Comparison of ENCODE assay signal across 17 cellular contexts in the genomic region with DNA sequence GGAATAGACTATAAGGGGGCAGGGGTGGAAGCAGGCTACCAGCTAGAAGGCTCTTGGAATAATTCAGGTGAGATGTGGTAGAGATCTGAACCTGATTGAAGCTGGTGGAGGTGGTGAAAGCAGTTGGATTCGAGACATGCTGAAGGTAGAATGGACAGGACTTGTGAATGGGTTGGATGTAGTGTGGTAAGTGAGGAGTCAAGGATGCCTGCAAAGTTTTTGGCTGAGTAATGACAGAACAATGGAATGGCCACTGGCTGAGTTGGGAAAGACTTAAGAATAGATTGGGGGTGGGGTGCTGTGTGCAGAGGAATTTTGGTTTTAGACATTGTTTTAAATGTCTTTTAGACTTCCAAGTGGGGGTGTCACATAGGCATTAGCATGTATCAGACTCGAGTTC. TPM values are rescaled to one million over a fixed set of nuclear protein-coding genes. Genes with fewer than 3 reads are reported as not detected.
DNase-seq lines count a peak whose midpoint lies in the region; ATAC-seq, FAIRE-seq and TF ChIP-seq lines count a peak whose summit lies in the region.
"Had no signal": no experiment of that assay in that cellular context is flagged by ENCODE, and none has a peak within 500 bp of the region (broad histone marks: within the 10 kb centered on the region; RNA-seq: fewer than 3 reads in every experiment).

No MANE protein-coding gene starts in this region.

- no peak for TF ChIP-seq CTCF in H1 (IDR thresholded peaks at IDR 0.05; ENCODE audit: control extremely low read depth in 1 of 3, insufficient read depth in 1 of 3, low read depth in 1 of 3, low read length in 3 of 3)

- H3K36me3 ChIP-seq in H1 (ENCODE audit: control insufficient read depth in 2 of 4, insufficient read depth in 4 of 4, low read length in 3 of 4) (peaks cover 0 to 6% (median 0%) of the 10 kb centered on the region in 4 experiments; a peak in 2 of 8 replicates), mesendoderm (ENCODE audit: control insufficient read depth, insufficient read depth, low read length) (no peaks in the 10 kb centered on the region)
- H3K36me3 ChIP-seq: prostate gland had no signal

- H3K4me3 ChIP-seq in H1 (ENCODE audit: extremely low read depth in 1 of 4, insufficient read depth in 2 of 4, low read depth in 3 of 4, low read length in 4 of 4) (no peak overlapping the region), mesendoderm (ENCODE audit: low read length) (no peak overlapping the region)
- H3K4me3 ChIP-seq: left lung, prostate gland had no signal

- H4K20me1 ChIP-seq in H1 (replicated peaks in 1 of 2; ENCODE audit: control insufficient read depth in 1 of 2, insufficient read depth in 2 of 2, low read length in 2 of 2), result no peaks in the 10 kb centered on the region

- no peak overlapping the region for H2BK12ac ChIP-seq in H1 (ENCODE audit: low read depth, low read length)

- no peak for ATAC-seq in GM18870 (IDR thresholded peaks at IDR 0.05; ENCODE audit: unreplicated experiment)
- ATAC-seq: left lung; naive thymus-derived CD8-positive, alpha-beta T cell; stimulated activated naive CD8-positive, alpha-beta T cell treated with anti-CD3 and anti-CD28 coated beads, Interleukin-15, amount 100 ng/mL, for 72 hours had no signal

- H3K4me2 ChIP-seq in H1 (ENCODE audit: insufficient read depth in 1 of 2, low read depth in 2 of 2, low read length in 2 of 2) (no peak overlapping the region), mesendoderm (ENCODE audit: low read length) (no peak overlapping the region)

- no peak for FAIRE-seq in H1 (lab: Jason Lieb, UNC)
- FAIRE-seq: urothelium cell line had no signal

- no peak for TF ChIP-seq EP300 in H1 (IDR thresholded peaks at IDR 0.05; ENCODE audit: borderline replicate concordance in 1 of 2, low read depth in 2 of 2, low read length in 2 of 2)

- 98% methylated on average over 2 of the region's 2 CpGs; no CpG with 5 or more reads in 1 of the 2 experiments for WGBS in H1 (ENCODE audit: extremely low coverage in 1 of 2, insufficient coverage in 1 of 2, insufficient read length in 1 of 2, insufficient replicate concordance in 2 of 2, low coverage in 1 of 2, low lambda C conversion rate in 2 of 2, missing lambda C conversion rate in 1 of 2), 2 experiments
- WGBS in mesendoderm (ENCODE audit: extremely low coverage, insufficient coverage, low lambda C conversion rate), result no CpG with 5 or more reads among the region's 2 CpGs

- no peak overlapping the region for H4K5ac ChIP-seq in H1 (ENCODE audit: insufficient read length, low read depth, low read length)
- H4K5ac ChIP-seq in mesendoderm (ENCODE audit: low read length), result no peak overlapping the region

- H2BK15ac ChIP-seq in H1 (ENCODE audit: low read length) (no peak overlapping the region), mesendoderm (replicated peaks; ENCODE audit: low read depth) (no peak overlapping the region)

- H3K56ac ChIP-seq in H1 (replicated peaks; ENCODE audit: insufficient read length, low read depth, low read length) (no peak overlapping the region), mesendoderm (ENCODE audit: low read length) (no peak overlapping the region)

- H3K23me2 ChIP-seq in H1 (ENCODE audit: low read depth, low read length), result no peaks in the 10 kb centered on the region

- H4K91ac ChIP-seq in H1 (replicated peaks; ENCODE audit: insufficient read length, low read length), result no peak overlapping the region

- no peak overlapping the region for H3K14ac ChIP-seq in H1 (ENCODE audit: insufficient read length)

- no peak overlapping the region for H2BK120ac ChIP-seq in H1 (replicated peaks; ENCODE audit: low read depth, low read length)
- no peak overlapping the region for H2BK120ac ChIP-seq in mesendoderm (ENCODE audit: low read depth, low read length)

- no peak overlapping the region for H2AFZ ChIP-seq in H1 (ENCODE audit: low read length)

- DNase-seq in EL, result peak; percentile 59
- DNase-seq in LHCN-M2 (ENCODE audit: low read depth), result peak; percentile 19
- no peak for DNase-seq in H1 (ENCODE audit: low read depth in 1 of 2, low spot score in 2 of 2)
- DNase-seq in mesendoderm, result peak; percentile 61
- no peak for DNase-seq in SIG-M5 treated with dmso at 0.1 percent for 504 hours (lab: John Stamatoyannopoulos, UW; ENCODE audit: unreplicated experiment)
- no peak for DNase-seq in NCI-H146 (lab: John Stamatoyannopoulos, UW)
- no peak for DNase-seq in GDM1 (lab: John Stamatoyannopoulos, UW)
- DNase-seq: cortex of kidney; left lung; naive thymus-derived CD8-positive, alpha-beta T cell; NCI-H69; stimulated activated CD4-positive, alpha-beta T cell treated with anti-CD3 and anti-CD28 coated beads, Interleukin-15, amount 100 ng/mL, for 24 hours; stimulated activated naive CD8-positive, alpha-beta T cell treated with anti-CD3 and anti-CD28 coated beads, Interleukin-15, amount 100 ng/mL, for 72 hours had no signal

- no peak overlapping the region for H3K18ac ChIP-seq in H1 (ENCODE audit: extremely low read depth, low read length)
- H3K18ac ChIP-seq in mesendoderm (ENCODE audit: low read length), result no peak overlapping the region

- POLR2A ChIA-PET in H1 (lab: Charles Lee; ENCODE audit: partially characterized antibody), result interaction anchor here (1.6 kb wide), 1 partner anchor 10 kb away, joined by 3 read pairs; no protein-coding TSS in a partner anchor

- no peaks in the 10 kb centered on the region for H3K9me3 ChIP-seq in H1 (ENCODE audit: insufficient read depth in 2 of 2, low read depth in 1 of 2, low read length in 1 of 2)
- H3K9me3 ChIP-seq: left lung, prostate gland had no signal

- no peak overlapping the region for H3K27ac ChIP-seq in H1 (ENCODE audit: low read depth, low read length)
- no peak overlapping the region for H3K27ac ChIP-seq in mesendoderm (ENCODE audit: low read depth, low read length)
- H3K27ac ChIP-seq: epithelial cell of prostate, left lung, prostate gland had no signal

- H3K79me2 ChIP-seq in H1 (ENCODE audit: control insufficient read depth in 1 of 2, insufficient read depth in 2 of 2, low read length in 2 of 2) (no peaks in the 10 kb centered on the region), mesendoderm (ENCODE audit: control insufficient read depth, insufficient read depth, low read length) (no peaks in the 10 kb centered on the region)

- H3K9ac ChIP-seq in H1 (replicated peaks in 1 of 4; ENCODE audit: extremely low read depth in 1 of 4, low read depth in 3 of 4, low read length in 3 of 4) (no peak overlapping the region), mesendoderm (ENCODE audit: low read length) (no peak overlapping the region)

- no peak for TF ChIP-seq RAD21 in H1 (IDR thresholded peaks at IDR 0.05 in 1 of 2, conservative IDR thresholded peaks at IDR 0.05 in 1 of 2; ENCODE audit: low read depth in 2 of 2, low read length in 2 of 2)

- H3K4me1 ChIP-seq in H1 (replicated peaks in 1 of 4; ENCODE audit: control insufficient read depth in 3 of 4, insufficient read depth in 4 of 4, low read length in 3 of 4) (no peaks in the 10 kb centered on the region), mesendoderm (ENCODE audit: control insufficient read depth, low read depth, low read length) (no peaks in the 10 kb centered on the region)
- H3K4me1 ChIP-seq: left lung, prostate gland had no signal

- no peaks in the 10 kb centered on the region for H3K79me1 ChIP-seq in H1 (ENCODE audit: low read depth, low read length)
- no peaks in the 10 kb centered on the region for H3K79me1 ChIP-seq in mesendoderm (ENCODE audit: low read length)

- no peak overlapping the region for H2AK5ac ChIP-seq in H1 (ENCODE audit: low read depth, low read length)
- H2AK5ac ChIP-seq in mesendoderm (ENCODE audit: low read length), result no peak overlapping the region

- no peak overlapping the region for H3K4ac ChIP-seq in H1 (replicated peaks; ENCODE audit: insufficient read length, low read depth, low read length)
- H3K4ac ChIP-seq in mesendoderm (ENCODE audit: low read depth, low read length), result no peak overlapping the region

- H2BK20ac ChIP-seq in H1 (ENCODE audit: low read length), result no peak overlapping the region

- H3K23ac ChIP-seq in H1 (ENCODE audit: insufficient read length) (no peak overlapping the region), mesendoderm (ENCODE audit: low read length) (no peak overlapping the region)

- CTCF ChIA-PET in H1 (lab: Charles Lee; ENCODE audit: partially characterized antibody), result interaction anchor here (0.9 to 2.6 kb wide), 6 partner anchors 10 to 111 kb away, joined by 3 to 19 read pairs (median 3); partner anchors contain the start of gene NEK1

- H4K8ac ChIP-seq in H1 (ENCODE audit: extremely low read depth, insufficient read depth, low read length) (no peak overlapping the region), mesendoderm (ENCODE audit: low read depth, low read length) (no peak overlapping the region)

- H3K27me3 ChIP-seq in H1 (replicated peaks in 1 of 4; ENCODE audit: control insufficient read depth in 3 of 4, extremely low read depth in 1 of 4, insufficient read depth in 3 of 4, low read length in 3 of 4) (no peaks in the 10 kb centered on the region), mesendoderm (ENCODE audit: insufficient read depth, low read length, poor library complexity) (no peaks in the 10 kb centered on the region)
- H3K27me3 ChIP-seq: left lung had no signal

- H2BK5ac ChIP-seq in H1 (ENCODE audit: low read depth, low read length) (no peak overlapping the region), mesendoderm (ENCODE audit: low read length) (no peak overlapping the region)

- peak in 1 of 2 experiments; percentile 1; a peak in 1 of 3 replicates for TF ChIP-seq POLR2A in H1 (IDR thresholded peaks at IDR 0.05; ENCODE audit: control extremely low read depth in 1 of 2, low read depth in 2 of 2, low read length in 2 of 2)

TF ChIP-seq in H1, 55 proteins besides CTCF, POLR2A, EP300 and RAD21 (continues in another document):
- TF ChIP-seq ASH2L (IDR thresholded peaks at IDR 0.05; ENCODE audit: low read length) (no peak), POLR2AphosphoS5 (IDR thresholded peaks at IDR 0.05; ENCODE audit: low read depth, low read length) (0 out of 2 replicates have a peak, but pooled peaks have one; percentile 18), GABPA (IDR thresholded peaks at IDR 0.05; ENCODE audit: borderline replicate concordance, insufficient read depth, low read length) (no peak)
- TF ChIP-seq, protein P1, sequence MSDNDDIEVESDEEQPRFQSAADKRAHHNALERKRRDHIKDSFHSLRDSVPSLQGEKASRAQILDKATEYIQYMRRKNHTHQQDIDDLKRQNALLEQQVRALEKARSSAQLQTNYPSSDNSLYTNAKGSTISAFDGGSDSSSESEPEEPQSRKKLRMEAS (IDR thresholded peaks at IDR 0.05), result no peak

RNA-seq across cellular contexts. Expression of gene HPF1, which starts 33.5 kb away (rescaled TPM):
- total RNA-seq in LHCN-M2 (2014; rRNA removed), result 55.7 and 58.7 TPM in 2 replicates
- 18.1 TPM for polyA plus RNA-seq in LHCN-M2 (2012)
- total RNA-seq in H1 (2021; fragmentation: NEBNext Ultra II Directional; extraction: Animal tissue kit (Norgen Biotek cat#: 25700)), result 29.9 and 32.5 TPM in 2 replicates
- 9.3 and 14.1 TPM in 2 replicates for polyA plus RNA-seq in H1 (2011; rRNA removed)
- 20.4 TPM for polyA plus RNA-seq in H1 (2011; cell fraction: cytosol; rRNA removed)
- 1.2 TPM for polyA plus RNA-seq in H1 (2011; cell fraction: nucleus; rRNA removed)
- polyA plus RNA-seq in H1 (2012, experiment 1 of 2), result 22.8 to 51.2 TPM (median 30.3 TPM) in 4 replicates
- polyA plus RNA-seq in H1 (2012, experiment 2 of 2), result 4.7 TPM
- polyA plus RNA-seq in H1 (2013, experiment 1 of 2), result 51.2 TPM
- polyA plus RNA-seq in H1 (2013, experiment 2 of 2), result 50.8 TPM
- polyA minus RNA-seq in H1 (2011; rRNA and poly(A)+ RNA removed), result 5.0 and 5.3 TPM in 2 replicates
- 9.6 TPM for polyA minus RNA-seq in H1 (2011; cell fraction: cytosol; rRNA and poly(A)+ RNA removed)
- polyA minus RNA-seq in H1 (2011; cell fraction: nucleus; rRNA and poly(A)+ RNA removed), result 9.6 TPM
- 41.3 TPM for polyA plus RNA-seq in mesendoderm (2013, experiment 1 of 2)
- polyA plus RNA-seq in mesendoderm (2013, experiment 2 of 2), result 42.1 TPM

Comparison
In these comparisons a context has a peak if more than half of its experiments do, and no peak if none do; other contexts are left out.
1. DNase-seq: peak in EL (single experiment), LHCN-M2 (single experiment) and mesendoderm (single experiment); none in H1 (0 of 2), SIG-M5 treated with dmso at 0.1 percent for 504 hours (single experiment), NCI-H146 (single experiment) and GDM1 (single experiment).